Comparison of ENCODE assay signal across 8 cellular contexts in the genomic region with DNA sequence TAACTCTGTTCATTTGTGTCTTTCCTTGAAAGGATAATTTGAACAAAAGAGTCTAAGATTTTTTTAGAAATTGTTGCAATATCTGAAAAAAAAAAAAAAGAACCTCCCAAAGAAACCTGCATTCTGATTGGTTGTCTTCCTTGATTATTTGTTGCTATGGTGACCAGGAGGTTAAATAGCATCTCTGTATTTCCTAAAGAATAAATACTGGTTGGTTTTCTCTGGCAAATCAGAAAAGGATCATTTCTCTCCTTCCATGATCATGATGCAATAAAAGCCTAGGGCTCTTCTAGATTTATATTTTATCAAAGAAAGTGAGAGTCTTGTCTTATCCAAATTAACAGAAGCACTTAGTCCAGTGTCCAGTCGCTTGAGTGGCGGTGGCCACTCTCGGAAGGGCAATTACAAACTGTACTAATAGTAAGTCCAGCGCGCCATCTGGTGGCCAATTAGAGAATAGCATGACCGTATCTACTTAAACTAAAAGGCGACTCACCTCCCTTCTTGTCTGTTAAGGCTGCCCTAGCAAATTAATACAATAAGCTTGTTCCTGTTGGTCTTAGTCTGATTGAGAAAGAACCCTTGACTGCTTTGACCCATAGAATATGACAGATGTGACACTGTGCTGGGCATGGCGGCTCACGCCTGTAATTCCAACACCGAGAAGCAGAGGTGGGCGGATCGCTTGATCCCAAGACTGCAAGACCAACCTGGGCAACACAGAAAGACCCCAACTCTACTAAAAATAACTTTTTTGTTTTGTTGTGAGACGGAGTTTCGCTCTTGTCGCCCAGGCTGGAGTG. TPM values are rescaled to one million over a fixed set of nuclear protein-coding genes. Genes with fewer than 3 reads are reported as not detected.
A peak's percentile ranks its signal among the peaks of the same experiment; 100 is the strongest.
DNase-seq lines count a peak whose midpoint lies in the region; ATAC-seq and TF ChIP-seq lines count a peak whose summit lies in the region.

No MANE protein-coding gene starts in this region.

- intact Hi-C loops in left ventricle myocardium superior (cut with micrococcal nuclease): no loop called here

- TF ChIP-seq CTCF in GM12865 (IDR thresholded peaks at IDR 0.05; ENCODE audit: insufficient read depth, low read depth, low read length, missing control alignments): peak; percentile 72
- peak; percentile 78 for TF ChIP-seq CTCF in retinal pigment epithelial cell (conservative IDR thresholded peaks at IDR 0.05; ENCODE audit: low read depth, low read length)

- no peak overlapping the region for H3K4me3 ChIP-seq in GM12865 (ENCODE audit: low read depth, low read length)
- no peak overlapping the region for H3K4me3 ChIP-seq in retinal pigment epithelial cell (ENCODE audit: low read length)

- DNase-seq in GM12865 (ENCODE audit: low read depth): peak; percentile 85
- peak; percentile 33 for DNase-seq in NCI-H187 treated with DMSO at 0.1 percent for 48 hours (lab: John Stamatoyannopoulos, UW)
- DNase-seq in T-helper 22 cell (ENCODE audit: low read depth): peak; percentile 39
- peak in 56 of 58 donors; percentile 3 to 97 (median 70) for DNase-seq in anterior cingulate cortex (lab: John Stamatoyannopoulos, UW)
- peak; percentile 89 for DNase-seq in left ventricle myocardium superior
- DNase-seq in retinal pigment epithelial cell (ENCODE audit: low read depth): peak; percentile 48

- ATAC-seq in left ventricle myocardium superior: peak; percentile 89
- no peak for ATAC-seq in HG03196 (IDR thresholded peaks at IDR 0.05; ENCODE audit: unreplicated experiment)
- no peak for ATAC-seq in GM18511 (IDR thresholded peaks at IDR 0.05; ENCODE audit: unreplicated experiment)

RNA-seq across cellular contexts. Expression of a gene that starts 47.0 kb away (rescaled TPM):
- total RNA-seq in left ventricle myocardium superior: 0.89 TPM

RNA-seq across cellular contexts. Expression of a gene that starts 58.5 kb away (rescaled TPM):
- total RNA-seq in left ventricle myocardium superior: 323 TPM

Comparison
In these comparisons a context has a peak if more than half of its experiments do, and no peak if none do; other contexts are left out.
1. DNase-seq: peak in every context shown above with its lines; median percentile 89 in left ventricle myocardium superior; 85 in GM12865; 70 in anterior cingulate cortex; 48 in retinal pigment epithelial cell; 39 in T-helper 22 cell; 33 in NCI-H187 treated with DMSO at 0.1 percent for 48 hours.